13 cellular contexts compared by ENCODE assay signal in genomic region chr1:170068923-170069322, GRCh38. TPM values are rescaled to one million over a fixed set of nuclear protein-coding genes. Genes with fewer than 3 reads are reported as not detected.
A peak's percentile ranks its signal among the peaks of the same experiment; 100 is the strongest.
DNase-seq lines count a peak whose midpoint lies in the region; ATAC-seq and TF ChIP-seq lines count a peak whose summit lies in the region.
"Had no signal": no experiment of that assay in that cellular context is flagged by ENCODE, and none has a peak within 500 bp of the region (broad histone marks: within the 10 kb centered on the region; RNA-seq: fewer than 3 reads in every experiment).

No MANE protein-coding gene starts in this region.

- POLR2A ChIA-PET in activated CD4-positive, alpha-beta memory T cell treated with anti-CD3 and anti-CD28 coated beads, Interleukin-2, amount 10 ng/mL, durations not matched to agents 7 days and 5 days (lab: Charles Lee), result interaction anchor here (0.7 kb wide), 1 partner anchor 175 kb away, joined by 3 read pairs; the partner anchor contains the start of gene SCYL3

- TF ChIP-seq CTCF in GM06990 (IDR thresholded peaks at IDR 0.05; ENCODE audit: insufficient read depth, low read length, poor library complexity, severe bottlenecking), result no peak

- ATAC-seq in CD4-positive, CD25-positive, alpha-beta regulatory T cell (ENCODE audit: low read depth in 2 of 2), result no peak
- no peak for ATAC-seq in left ventricle myocardium superior
- ATAC-seq: left colon had no signal

- H3K4me3 ChIP-seq in CD4-positive, CD25-positive, alpha-beta regulatory T cell (ENCODE audit: low read depth, low read length), result peak overlapping the region; percentile 69
- peak overlapping the region; percentile 39 for H3K4me3 ChIP-seq in GM06990 (replicated peaks; ENCODE audit: low read depth, low read length)

- DNase-seq in CD4-positive, CD25-positive, alpha-beta regulatory T cell, result peak in 1 of 3 donors; percentile 42
- DNase-seq in GM06990 (ENCODE audit: extremely low read depth, insufficient read length) (no peak), immature natural killer cell (no peak), kidney glomerular epithelial cell (lab: John Stamatoyannopoulos, UW) (no peak), nucleus accumbens (lab: John Stamatoyannopoulos, UW) (no peak), left ventricle myocardium superior (no peak)
- DNase-seq in activated CD4-positive, alpha-beta memory T cell treated with anti-CD3 and anti-CD28 coated beads, Interleukin-2, amount 10 ng/mL, durations not matched to agents 7 days and 5 days, result no peak
- DNase-seq: C1 segment of cervical spinal cord; left colon; naive B cell; NCI-H1436; NCI-H510A; stimulated activated CD4-positive, alpha-beta T cell treated with anti-CD3 and anti-CD28 coated beads, Interleukin-2, amount 100 ng/mL, for 48 hours had no signal

- H3K27ac ChIP-seq in CD4-positive, CD25-positive, alpha-beta regulatory T cell (ENCODE audit: insufficient read depth, low read length, poor library complexity, severe bottlenecking), result peak overlapping the region; percentile 67

- CTCF ChIA-PET in activated CD4-positive, alpha-beta memory T cell treated with anti-CD3 and anti-CD28 coated beads, Interleukin-2, amount 10 ng/mL, durations not matched to agents 7 days and 5 days (lab: Charles Lee), result interaction anchor here (1.4 kb wide), 1 partner anchor 140 kb away, joined by 3 read pairs; no protein-coding TSS in a partner anchor

- no peaks in the 10 kb centered on the region for H3K36me3 Mint-ChIP-seq in CD4-positive, CD25-positive, alpha-beta regulatory T cell
- peaks cover 34% of the 10 kb centered on the region for H3K36me3 Mint-ChIP-seq in activated CD4-positive, alpha-beta memory T cell treated with anti-CD3 and anti-CD28 coated beads, Interleukin-2, amount 10 ng/mL, durations not matched to agents 7 days and 5 days (ENCODE audit: low read depth)
- H3K36me3 Mint-ChIP-seq in immature natural killer cell, result peaks cover 0 to 7% (median 0%) of the 10 kb centered on the region in 3 donors

- H3K27ac Mint-ChIP-seq in CD4-positive, CD25-positive, alpha-beta regulatory T cell, result peak overlapping the region; percentile 57 to 77 (median 77)
- H3K27ac Mint-ChIP-seq in activated CD4-positive, alpha-beta memory T cell treated with anti-CD3 and anti-CD28 coated beads, Interleukin-2, amount 10 ng/mL, durations not matched to agents 7 days and 5 days, result peak overlapping the region; percentile 70
- peak overlapping the region; percentile 58 to 84 (median 76) for H3K27ac Mint-ChIP-seq in immature natural killer cell

- H3K4me1 ChIP-seq in CD4-positive, CD25-positive, alpha-beta regulatory T cell (ENCODE audit: control insufficient read depth, insufficient read depth, low read length, poor library complexity, severe bottlenecking), result peaks cover 36% of the 10 kb centered on the region

- intact Hi-C loops in left ventricle myocardium superior (cut with micrococcal nuclease), result no loop called here

- H3K4me3 Mint-ChIP-seq in CD4-positive, CD25-positive, alpha-beta regulatory T cell, result peak overlapping the region; percentile 39 to 85 (median 70)
- peak overlapping the region; percentile 70 for H3K4me3 Mint-ChIP-seq in activated CD4-positive, alpha-beta memory T cell treated with anti-CD3 and anti-CD28 coated beads, Interleukin-2, amount 10 ng/mL, durations not matched to agents 7 days and 5 days
- peak overlapping the region; percentile 9 to 67 (median 40) for H3K4me3 Mint-ChIP-seq in immature natural killer cell

- no peaks in the 10 kb centered on the region for H3K36me3 ChIP-seq in CD4-positive, CD25-positive, alpha-beta regulatory T cell (ENCODE audit: control insufficient read depth, insufficient read depth, low read length)
- no peaks in the 10 kb centered on the region for H3K36me3 ChIP-seq in GM06990 (ENCODE audit: control insufficient read depth, insufficient read depth, low read length)

- no peaks in the 10 kb centered on the region for H3K9me3 Mint-ChIP-seq in CD4-positive, CD25-positive, alpha-beta regulatory T cell
- H3K9me3 Mint-ChIP-seq in activated CD4-positive, alpha-beta memory T cell treated with anti-CD3 and anti-CD28 coated beads, Interleukin-2, amount 10 ng/mL, durations not matched to agents 7 days and 5 days, result peaks cover 3% of the 10 kb centered on the region
- H3K9me3 Mint-ChIP-seq in immature natural killer cell, result no peaks in the 10 kb centered on the region

- no peaks in the 10 kb centered on the region for H3K27me3 ChIP-seq in CD4-positive, CD25-positive, alpha-beta regulatory T cell (ENCODE audit: control insufficient read depth, insufficient read depth, low read length)
- H3K27me3 ChIP-seq in GM06990 (replicated peaks; ENCODE audit: control insufficient read depth, insufficient read depth, low read length), result no peaks in the 10 kb centered on the region

- H3K4me1 Mint-ChIP-seq in CD4-positive, CD25-positive, alpha-beta regulatory T cell, result peaks cover 44 to 71% (median 63%) of the 10 kb centered on the region in 4 donors
- H3K4me1 Mint-ChIP-seq in activated CD4-positive, alpha-beta memory T cell treated with anti-CD3 and anti-CD28 coated beads, Interleukin-2, amount 10 ng/mL, durations not matched to agents 7 days and 5 days, result peaks cover 65% of the 10 kb centered on the region
- peaks cover 59 to 85% of the 10 kb centered on the region in 2 donors for H3K4me1 Mint-ChIP-seq in immature natural killer cell

- H3K9me3 ChIP-seq in CD4-positive, CD25-positive, alpha-beta regulatory T cell (ENCODE audit: control insufficient read depth in 2 of 2, low read length in 2 of 2), result no peaks in the 10 kb centered on the region

- no peaks in the 10 kb centered on the region for H3K27me3 Mint-ChIP-seq in CD4-positive, CD25-positive, alpha-beta regulatory T cell
- no peaks in the 10 kb centered on the region for H3K27me3 Mint-ChIP-seq in activated CD4-positive, alpha-beta memory T cell treated with anti-CD3 and anti-CD28 coated beads, Interleukin-2, amount 10 ng/mL, durations not matched to agents 7 days and 5 days
- H3K27me3 Mint-ChIP-seq in immature natural killer cell (ENCODE audit: low read depth in 3 of 3), result peaks cover 0 to 2% (median under 1%) of the 10 kb centered on the region in 3 donors
- H3K27me3 Mint-ChIP-seq: naive B cell had no signal

RNA-seq across cellular contexts. Expression of gene KIFAP3, which starts 5.6 kb away (rescaled TPM):
- 17.8 TPM for total RNA-seq in CD4-positive, CD25-positive, alpha-beta regulatory T cell
- polyA plus RNA-seq in CD4-positive, CD25-positive, alpha-beta regulatory T cell, result 10 to 100 TPM; 12.8 to 21.9 (median 19.8) TPM
- 10 to 100 TPM; 27.7 to 28.0 TPM for total RNA-seq in activated CD4-positive, alpha-beta memory T cell treated with anti-CD3 and anti-CD28 coated beads, Interleukin-2, amount 10 ng/mL, durations not matched to agents 7 days and 5 days
- polyA plus RNA-seq in immature natural killer cell, result 10 to 100 TPM; 19.2 to 29.8 (median 28.9) TPM
- total RNA-seq in left ventricle myocardium superior, result 20.7 TPM
